1 cellular context compared by ENCODE assay signal in the genomic region with DNA sequence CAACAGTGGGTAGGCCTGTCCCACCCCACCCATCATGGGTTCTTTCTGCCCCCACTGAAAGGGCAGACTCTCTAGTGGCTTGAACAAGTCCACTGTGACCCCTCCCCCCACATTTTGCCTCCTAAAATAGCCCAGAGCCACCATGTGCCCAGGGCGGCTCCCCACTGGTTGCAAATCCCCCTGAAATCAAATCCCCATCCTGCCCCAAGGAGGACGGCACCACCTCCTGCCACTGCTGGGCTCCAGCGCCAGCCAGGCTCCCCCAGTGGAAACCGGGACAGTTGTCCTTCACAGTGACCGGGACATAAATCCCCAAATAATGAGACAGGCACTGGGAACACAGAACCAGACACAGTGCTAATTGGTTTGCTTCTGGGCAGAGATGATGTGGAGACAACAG.
TF ChIP-seq lines count a peak whose summit lies in the region.

No MANE protein-coding gene starts in this region.

TF ChIP-seq in IMR-90, 13 proteins besides CTCF, POLR2A, EP300 and RAD21:
- TF ChIP-seq, protein P1, sequence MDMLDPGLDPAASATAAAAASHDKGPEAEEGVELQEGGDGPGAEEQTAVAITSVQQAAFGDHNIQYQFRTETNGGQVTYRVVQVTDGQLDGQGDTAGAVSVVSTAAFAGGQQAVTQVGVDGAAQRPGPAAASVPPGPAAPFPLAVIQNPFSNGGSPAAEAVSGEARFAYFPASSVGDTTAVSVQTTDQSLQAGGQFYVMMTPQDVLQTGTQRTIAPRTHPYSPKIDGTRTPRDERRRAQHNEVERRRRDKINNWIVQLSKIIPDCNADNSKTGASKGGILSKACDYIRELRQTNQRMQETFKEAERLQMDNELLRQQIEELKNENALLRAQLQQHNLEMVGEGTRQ (IDR thresholded peaks at IDR 0.05; ENCODE audit: low read depth, low read length) = no peak
- TF ChIP-seq MAFK (IDR thresholded peaks at IDR 0.05; ENCODE audit: low read depth, low read length) (no peak), NFE2L2 (IDR thresholded peaks at IDR 0.05; ENCODE audit: low read depth, low read length) (no peak), SMC3 (IDR thresholded peaks at IDR 0.05; ENCODE audit: low read depth, low read length) (no peak), CEBPB (IDR thresholded peaks at IDR 0.05; ENCODE audit: low read depth, low read length) (no peak)
